8 cellular contexts compared by ENCODE assay signal in genomic region chr13:36432106-36432544, GRCh38. TPM values are rescaled to one million over a fixed set of nuclear protein-coding genes. Genes with fewer than 3 reads are reported as not detected.
DNase-seq lines count a peak whose midpoint lies in the region; TF ChIP-seq lines count a peak whose summit lies in the region.

Gene CCNA1, plus strand, starts transcription at chr13:36432495. Its CDS starts 562 bp downstream, at chr13:36433057.

- H3K4me3 Mint-ChIP-seq in activated naive CD4-positive, alpha-beta T cell treated with anti-CD3 and anti-CD28 coated beads for 36 hours: peak within 1 kb of the TSS; percentile 46
- peak within 1 kb of the TSS; percentile 74 for H3K4me3 Mint-ChIP-seq in activated T-helper 2 cell treated with anti-CD3 and anti-CD28 coated beads, Interferon-gamma antibody, Interleukin-2, Interleukin-4, amounts not matched to agents 10 μg/mL and 5 μg/mL and 100 μg/mL, durations not matched to agents 14 hours and 24 hours and 36 hours (ENCODE audit: low read depth)
- H3K4me3 Mint-ChIP-seq in progenitor cell of endocrine pancreas (ENCODE audit: low read depth): peak within 1 kb of the TSS; percentile 59

- intact Hi-C loops in activated naive CD4-positive, alpha-beta T cell treated with anti-CD3 and anti-CD28 coated beads for 36 hours (cut with micrococcal nuclease): loop anchor here (1.0 to 5.0 kb wide), 2 partner anchors 12 to 960 kb away; no protein-coding TSS in a partner anchor
- intact Hi-C loops in activated T-helper 2 cell treated with anti-CD3 and anti-CD28 coated beads, Interferon-gamma antibody, Interleukin-2, Interleukin-4, amounts not matched to agents 10 μg/mL and 5 μg/mL and 100 μg/mL, durations not matched to agents 14 hours and 24 hours and 36 hours (cut with micrococcal nuclease): loop anchor here (1.0 to 10.0 kb wide), 4 partner anchors 11 to 1913 kb away; partner anchors contain the start of genes SPART and UFM1
- intact Hi-C loops in head of caudate nucleus (cut with DNase I): no loop called here

- DNase-seq in activated naive CD4-positive, alpha-beta T cell treated with anti-CD3 and anti-CD28 coated beads for 36 hours: peak; percentile 17
- no peak for DNase-seq in activated naive CD4-positive, alpha-beta T cell treated with Interleukin-2 at 50 U/mL for 16 hours
- DNase-seq in NCI-H1105 (lab: John Stamatoyannopoulos, UW): peak; percentile 70
- peak; percentile 32 for DNase-seq in activated T-helper 2 cell treated with anti-CD3 and anti-CD28 coated beads, Interferon-gamma antibody, Interleukin-2, Interleukin-4, amounts not matched to agents 10 μg/mL and 5 μg/mL and 100 μg/mL, durations not matched to agents 14 hours and 24 hours and 36 hours (ENCODE audit: low spot score)
- peak in 41 of 42 donors; percentile 36 to 89 (median 74) for DNase-seq in head of caudate nucleus
- DNase-seq in progenitor cell of endocrine pancreas (ENCODE audit: low spot score, unreplicated experiment): peak; percentile 24
- DNase-seq in EL: no peak
- no peak for DNase-seq in central memory CD4-positive, alpha-beta T cell

- H3K27me3 Mint-ChIP-seq in activated naive CD4-positive, alpha-beta T cell treated with anti-CD3 and anti-CD28 coated beads for 36 hours (ENCODE audit: low read depth): peaks cover 63% of the 10 kb centered on the region
- peaks cover 40% of the 10 kb centered on the region for H3K27me3 Mint-ChIP-seq in activated T-helper 2 cell treated with anti-CD3 and anti-CD28 coated beads, Interferon-gamma antibody, Interleukin-2, Interleukin-4, amounts not matched to agents 10 μg/mL and 5 μg/mL and 100 μg/mL, durations not matched to agents 14 hours and 24 hours and 36 hours (ENCODE audit: low read depth)
- H3K27me3 Mint-ChIP-seq in progenitor cell of endocrine pancreas: peaks cover 86% of the 10 kb centered on the region

- TF ChIP-seq CTCF in progenitor cell of endocrine pancreas (IDR thresholded peaks at IDR 0.05; ENCODE audit: unreplicated experiment): no peak

- H3K27ac Mint-ChIP-seq in activated naive CD4-positive, alpha-beta T cell treated with anti-CD3 and anti-CD28 coated beads for 36 hours: no peak within 1 kb of the TSS
- H3K27ac Mint-ChIP-seq in activated T-helper 2 cell treated with anti-CD3 and anti-CD28 coated beads, Interferon-gamma antibody, Interleukin-2, Interleukin-4, amounts not matched to agents 10 μg/mL and 5 μg/mL and 100 μg/mL, durations not matched to agents 14 hours and 24 hours and 36 hours: no peak within 1 kb of the TSS
- no peak within 1 kb of the TSS for H3K27ac Mint-ChIP-seq in progenitor cell of endocrine pancreas

- CTCF ChIA-PET in activated naive CD4-positive, alpha-beta T cell treated with anti-CD3 and anti-CD28 coated beads for 36 hours (lab: Charles Lee): interaction anchor here (0.6 kb wide), 1 partner anchor 1485 kb away, joined by 3 read pairs; no protein-coding TSS in a partner anchor

- no peaks in the 10 kb centered on the region for H3K36me3 Mint-ChIP-seq in activated naive CD4-positive, alpha-beta T cell treated with anti-CD3 and anti-CD28 coated beads for 36 hours (ENCODE audit: low read depth)
- no peaks in the 10 kb centered on the region for H3K36me3 Mint-ChIP-seq in activated T-helper 2 cell treated with anti-CD3 and anti-CD28 coated beads, Interferon-gamma antibody, Interleukin-2, Interleukin-4, amounts not matched to agents 10 μg/mL and 5 μg/mL and 100 μg/mL, durations not matched to agents 14 hours and 24 hours and 36 hours (ENCODE audit: low read depth)
- no peaks in the 10 kb centered on the region for H3K36me3 Mint-ChIP-seq in progenitor cell of endocrine pancreas (ENCODE audit: insufficient read depth)

- H3K9me3 Mint-ChIP-seq in activated naive CD4-positive, alpha-beta T cell treated with anti-CD3 and anti-CD28 coated beads for 36 hours: no peaks in the 10 kb centered on the region
- no peaks in the 10 kb centered on the region for H3K9me3 Mint-ChIP-seq in activated T-helper 2 cell treated with anti-CD3 and anti-CD28 coated beads, Interferon-gamma antibody, Interleukin-2, Interleukin-4, amounts not matched to agents 10 μg/mL and 5 μg/mL and 100 μg/mL, durations not matched to agents 14 hours and 24 hours and 36 hours
- no peaks in the 10 kb centered on the region for H3K9me3 Mint-ChIP-seq in progenitor cell of endocrine pancreas (ENCODE audit: low read depth)

- H3K4me1 Mint-ChIP-seq in activated naive CD4-positive, alpha-beta T cell treated with anti-CD3 and anti-CD28 coated beads for 36 hours (ENCODE audit: low read depth): peaks cover 15% of the 10 kb centered on the region
- peaks cover 29% of the 10 kb centered on the region for H3K4me1 Mint-ChIP-seq in activated T-helper 2 cell treated with anti-CD3 and anti-CD28 coated beads, Interferon-gamma antibody, Interleukin-2, Interleukin-4, amounts not matched to agents 10 μg/mL and 5 μg/mL and 100 μg/mL, durations not matched to agents 14 hours and 24 hours and 36 hours (ENCODE audit: low read depth)
- peaks cover 7% of the 10 kb centered on the region for H3K4me1 Mint-ChIP-seq in progenitor cell of endocrine pancreas (ENCODE audit: low read depth)

RNA-seq across cellular contexts. Expression of gene CCNA1, which starts in this region (rescaled TPM):
- under 1 TPM; 0.17 to 0.59 TPM for total RNA-seq in activated naive CD4-positive, alpha-beta T cell treated with anti-CD3 and anti-CD28 coated beads for 36 hours
- 4.3 and 5.0 TPM in 2 replicates for total RNA-seq in activated T-helper 2 cell treated with anti-CD3 and anti-CD28 coated beads, Interferon-gamma antibody, Interleukin-2, Interleukin-4, amounts not matched to agents 10 μg/mL and 5 μg/mL and 100 μg/mL, durations not matched to agents 14 hours and 24 hours and 36 hours
- total RNA-seq in progenitor cell of endocrine pancreas: 0.77 and 1.7 TPM in 2 replicates

Comparison
In these comparisons a context has a peak if more than half of its experiments do, and no peak if none do; other contexts are left out.
1. Peak in DNase-seq in activated naive CD4-positive, alpha-beta T cell treated with anti-CD3 and anti-CD28 coated beads for 36 hours; RNA of the gene not detected or under 1 TPM.
2. DNase-seq: peak in NCI-H1105 (single experiment), activated T-helper 2 cell treated with anti-CD3 and anti-CD28 coated beads, Interferon-gamma antibody, Interleukin-2, Interleukin-4, amounts not matched to agents 10 μg/mL and 5 μg/mL and 100 μg/mL, durations not matched to agents 14 hours and 24 hours and 36 hours (single experiment), head of caudate nucleus (41 of 42) and progenitor cell of endocrine pancreas (single experiment); none in activated naive CD4-positive, alpha-beta T cell treated with Interleukin-2 at 50 U/mL for 16 hours (single experiment), EL (single experiment) and central memory CD4-positive, alpha-beta T cell (single experiment).
3. Peak in every context shown above with its lines, with median percentiles within 50 percentile points of each other: H3K4me3 Mint-ChIP-seq.